8 cellular contexts compared by ENCODE assay signal in genomic region chr5:138654281-138654867, GRCh38.
DNase-seq lines count a peak whose midpoint lies in the region; ATAC-seq and TF ChIP-seq lines count a peak whose summit lies in the region.

No MANE protein-coding gene starts in this region.

- peak; percentile 73 for ATAC-seq in GM21390 (IDR thresholded peaks at IDR 0.05; ENCODE audit: unreplicated experiment)

- H3K36me3 ChIP-seq in BE2C (no peaks in the 10 kb centered on the region), MG63 (no peaks in the 10 kb centered on the region), kidney epithelial cell (ENCODE audit: control insufficient read depth, insufficient read depth, low read length) (no peaks in the 10 kb centered on the region)

- H3K9me3 ChIP-seq in BE2C = no peaks in the 10 kb centered on the region
- no peaks in the 10 kb centered on the region for H3K9me3 ChIP-seq in MG63

- DNase-seq in BE2C = peak; percentile 40
- DNase-seq in MG63 = peak; percentile 20
- DNase-seq in activated T-cell treated with anti-CD3 and anti-CD28 coated beads for 1 hour (ENCODE audit: low read depth) = peak; percentile 52
- DNase-seq in kidney epithelial cell (ENCODE audit: low read depth) = peak; percentile 63
- DNase-seq in stimulated activated naive CD4-positive, alpha-beta T cell (lab: John Stamatoyannopoulos, UW) = peak; percentile 43 to 85 (median 73)
- no peak for DNase-seq in NCI-H2171 treated with DMSO at 0.1 percent for 48 hours (lab: John Stamatoyannopoulos, UW)
- no peak for DNase-seq in NCI-H774 (lab: John Stamatoyannopoulos, UW)

- H3K4me3 ChIP-seq in BE2C (ENCODE audit: low read depth, low read length) (no peak overlapping the region), MG63 (no peak overlapping the region), kidney epithelial cell (ENCODE audit: low read depth, low read length) (no peak overlapping the region)

- H3K27me3 ChIP-seq in BE2C = no peaks in the 10 kb centered on the region
- no peaks in the 10 kb centered on the region for H3K27me3 ChIP-seq in MG63
- peaks cover 35% of the 10 kb centered on the region for H3K27me3 ChIP-seq in kidney epithelial cell (ENCODE audit: control insufficient read depth, insufficient read depth, low read length)

- H3K4me1 ChIP-seq in BE2C = peaks cover 17% of the 10 kb centered on the region

- no peak for TF ChIP-seq CTCF in BE2C (IDR thresholded peaks at IDR 0.05; ENCODE audit: low read depth, low read length)
- no peak for TF ChIP-seq CTCF in kidney epithelial cell (IDR thresholded peaks at IDR 0.05; ENCODE audit: insufficient read depth, low read length, poor library complexity, severe bottlenecking)

Comparison
In these comparisons a context has a peak if more than half of its experiments do, and no peak if none do; other contexts are left out.
1. DNase-seq: peak in BE2C (single experiment), MG63 (single experiment), activated T-cell treated with anti-CD3 and anti-CD28 coated beads for 1 hour (single experiment), kidney epithelial cell (single experiment) and stimulated activated naive CD4-positive, alpha-beta T cell (6 of 6); none in NCI-H2171 treated with DMSO at 0.1 percent for 48 hours (single experiment) and NCI-H774 (single experiment).